12 cellular contexts compared by ENCODE assay signal in the genomic region with DNA sequence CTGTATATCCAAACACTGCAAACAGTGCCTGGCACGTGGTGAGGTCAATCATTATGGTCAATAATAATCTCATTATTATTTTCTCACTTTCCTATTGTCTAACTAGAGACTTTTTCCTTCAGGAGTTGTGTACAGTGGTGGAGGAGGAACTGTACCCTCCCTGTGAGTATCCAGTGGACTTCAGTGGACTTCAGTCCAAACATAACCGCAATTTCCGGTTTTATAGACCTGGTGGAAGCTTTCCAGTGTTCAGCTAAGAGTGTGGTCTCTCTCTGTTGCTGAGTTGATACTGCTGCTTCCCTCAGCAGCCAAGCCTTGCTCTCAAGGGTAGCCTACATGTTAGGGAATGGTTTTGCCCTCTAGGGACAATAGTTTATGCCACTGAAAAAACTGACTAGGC.
DNase-seq lines count a peak whose midpoint lies in the region.
"Had no signal": no experiment of that assay in that cellular context is flagged by ENCODE, and none has a peak within 500 bp of the region (broad histone marks: within the 10 kb centered on the region; RNA-seq: fewer than 3 reads in every experiment).

No MANE protein-coding gene starts in this region.

- no peak overlapping the region for H4K8ac ChIP-seq in trophoblast cell (ENCODE audit: low read depth, low read length)

- no peak overlapping the region for H2AFZ ChIP-seq in trophoblast cell (ENCODE audit: insufficient read depth, low read length, poor library complexity)

- H2AK5ac ChIP-seq in trophoblast cell (ENCODE audit: low read length) = no peak overlapping the region

- no peak overlapping the region for H2BK5ac ChIP-seq in trophoblast cell (ENCODE audit: low read depth, low read length, poor library complexity)

- H3K4me1 ChIP-seq in trophoblast cell (ENCODE audit: control insufficient read depth in 1 of 2, insufficient read depth in 2 of 2, low read length in 2 of 2) = no peaks in the 10 kb centered on the region
- H3K4me1 ChIP-seq: A549, BE2C had no signal

- H3K9me3 ChIP-seq in trophoblast cell (ENCODE audit: insufficient read depth, low read depth, low read length) = no peaks in the 10 kb centered on the region
- H3K9me3 ChIP-seq: A549, BE2C had no signal

- H4K91ac ChIP-seq in trophoblast cell (ENCODE audit: low read depth, low read length) = no peak overlapping the region

- H3K4ac ChIP-seq in trophoblast cell (ENCODE audit: low read depth, low read length) = no peak overlapping the region

- no peaks in the 10 kb centered on the region for H3K79me2 ChIP-seq in trophoblast cell (ENCODE audit: control insufficient read depth, insufficient read depth, low read length, poor library complexity)

- no peak overlapping the region for H4K12ac ChIP-seq in trophoblast cell (ENCODE audit: low read depth, low read length)

- no peak overlapping the region for H3K4me2 ChIP-seq in trophoblast cell (ENCODE audit: low read length)
- H3K4me2 ChIP-seq: A549 had no signal

- H3K79me1 ChIP-seq in trophoblast cell (ENCODE audit: low read length) = no peaks in the 10 kb centered on the region

- peak; percentile 11 for DNase-seq in Daoy (ENCODE audit: low read depth)
- peak; percentile 29 for DNase-seq in H4 (ENCODE audit: low spot score)
- DNase-seq in OCI-M1 (lab: John Stamatoyannopoulos, UW) = peak; percentile 62
- no peak for DNase-seq in trophoblast cell
- DNase-seq in midbrain (lab: John Stamatoyannopoulos, UW) = no peak
- no peak for DNase-seq in LoVo (ENCODE audit: low spot score)
- DNase-seq: BE2C; CD4-positive, alpha-beta memory T cell; DND-41; GF-D8 had no signal

- H3K27ac ChIP-seq in trophoblast cell (ENCODE audit: low read depth, low read length) = no peak overlapping the region
- H3K27ac ChIP-seq: A549, C4-2B had no signal

- H3K18ac ChIP-seq in trophoblast cell (ENCODE audit: low read length) = no peak overlapping the region

- H3K14ac ChIP-seq in trophoblast cell (ENCODE audit: low read length) = no peak overlapping the region

- H3K4me3 ChIP-seq in trophoblast cell (ENCODE audit: low read depth, low read length) = no peak overlapping the region
- H3K4me3 ChIP-seq: A549 had no signal

- H3K23ac ChIP-seq in trophoblast cell (ENCODE audit: low read length) = peak overlapping the region; percentile 53

- no peak overlapping the region for H3K9ac ChIP-seq in trophoblast cell (ENCODE audit: low read length)

- no peak overlapping the region for H2BK120ac ChIP-seq in trophoblast cell (ENCODE audit: insufficient read depth, low read length, poor library complexity)

- no peaks in the 10 kb centered on the region for H3K36me3 ChIP-seq in trophoblast cell (ENCODE audit: control insufficient read depth in 1 of 2, insufficient read depth in 2 of 2, low read length in 2 of 2)
- H3K36me3 ChIP-seq: BE2C had no signal

- no CpG with 5 or more reads among the region's 3 CpGs for WGBS in trophoblast cell (ENCODE audit: extremely low coverage, insufficient coverage, insufficient read length)

- no peak overlapping the region for H2BK12ac ChIP-seq in trophoblast cell (ENCODE audit: low read length)

- H3K27me3 ChIP-seq in trophoblast cell (ENCODE audit: insufficient read depth, low read length) = no peaks in the 10 kb centered on the region
- H3K27me3 ChIP-seq: BE2C had no signal

Comparison
In these comparisons a context has a peak if more than half of its experiments do, and no peak if none do; other contexts are left out.
1. DNase-seq: peak in Daoy (single experiment), H4 (single experiment) and OCI-M1 (single experiment); none in trophoblast cell (0 of 2), midbrain (single experiment) and LoVo (single experiment).